ENCODE assay signal across 1 cellular context in the genomic region with DNA sequence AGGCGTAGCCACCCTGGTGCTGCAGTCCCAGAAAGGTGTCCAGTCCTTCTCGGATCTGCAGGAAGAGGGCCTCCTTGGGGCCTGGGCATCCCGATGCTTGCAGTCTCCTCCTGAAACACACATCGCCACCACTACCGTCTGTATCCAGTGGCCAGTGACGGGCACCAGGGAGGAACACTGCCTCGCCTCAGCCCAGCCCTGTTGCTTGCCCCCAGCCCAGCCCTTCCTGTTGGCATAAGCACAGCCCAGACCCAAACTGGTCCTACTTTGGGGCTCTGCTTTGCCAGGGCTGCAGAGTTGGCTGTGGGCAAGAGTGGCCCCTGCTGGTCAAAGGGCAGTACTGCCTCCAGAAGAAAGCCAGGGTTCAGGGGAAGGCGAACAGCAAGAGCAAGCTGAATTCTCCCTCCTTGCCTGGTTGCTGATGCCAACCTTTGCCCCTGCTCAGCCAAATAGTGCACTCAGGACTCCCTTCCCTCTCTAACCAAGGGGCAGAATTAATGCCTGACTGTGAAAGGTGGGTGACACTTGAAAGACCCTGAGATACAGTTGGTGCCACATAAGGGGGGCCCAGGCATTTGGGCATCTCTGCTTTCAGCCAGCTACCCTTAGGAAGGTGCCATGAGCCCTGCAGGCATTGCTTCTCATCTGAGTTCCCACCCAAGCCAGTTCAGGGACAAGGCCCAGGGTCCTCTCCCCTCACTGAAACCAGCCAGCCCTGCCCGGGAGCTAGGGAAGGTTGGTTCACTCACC.
TF ChIP-seq lines count a peak whose summit lies in the region.

No MANE protein-coding gene starts in this region.

TF ChIP-seq in GM12878, 131 proteins besides CTCF, POLR2A, EP300 and RAD21:
- TF ChIP-seq SMARCA5 (IDR thresholded peaks at IDR 0.05): peak; percentile 87; the same call in 1 of the 2 replicates
- peak; percentile 57; the same call in 1 of the 2 replicates for TF ChIP-seq IRF4 (IDR thresholded peaks at IDR 0.05; ENCODE audit: low read depth, low read length)
- TF ChIP-seq TBL1XR1 (IDR thresholded peaks at IDR 0.05; ENCODE audit: low read depth, low read length): peak; percentile 65; the same call in 1 of the 2 replicates
- peak; percentile 50; the same call in 1 of the 2 replicates for TF ChIP-seq CHD2 (IDR thresholded peaks at IDR 0.05; ENCODE audit: borderline replicate concordance, low read depth, low read length)
- 0 out of 2 replicates have a peak, but pooled peaks have one; percentile 19 for TF ChIP-seq BACH1 (IDR thresholded peaks at IDR 0.05; ENCODE audit: borderline replicate concordance)
- TF ChIP-seq MYC (IDR thresholded peaks at IDR 0.05; ENCODE audit: insufficient read depth, insufficient read length, insufficient replicate concordance, low read length, severe bottlenecking): no peak
- TF ChIP-seq DPF2 (IDR thresholded peaks at IDR 0.05): 0 out of 2 replicates have a peak, but pooled peaks have one; percentile 34
- 0 out of 2 replicates have a peak, but pooled peaks have one; percentile 25 for TF ChIP-seq IKZF1 (conservative IDR thresholded peaks at IDR 0.05)
- TF ChIP-seq IRF3 (IDR thresholded peaks at IDR 0.05): no peak
- TF ChIP-seq LARP7 (IDR thresholded peaks at IDR 0.05): peak; percentile 57; the same call in 1 of the 2 replicates
- TF ChIP-seq HDGF (IDR thresholded peaks at IDR 0.05): peak; percentile 71
- TF ChIP-seq SMC3 (IDR thresholded peaks at IDR 0.05; ENCODE audit: borderline replicate concordance, low read length): peak; percentile 99
- TF ChIP-seq ETV6 (conservative IDR thresholded peaks at IDR 0.05 in 1 of 2, IDR thresholded peaks at IDR 0.05 in 1 of 2; ENCODE audit: borderline replicate concordance in 1 of 2, low read depth in 1 of 2): 0 out of 4 replicates have a peak, but pooled peaks of 1 of the 2 experiments have one; percentile 34
- no peak for TF ChIP-seq ZBTB4 (CRISPR knock-in tag; IDR thresholded peaks at IDR 0.05)
- 0 out of 2 replicates have a peak, but pooled peaks have one; percentile 9 for TF ChIP-seq MTA2 (IDR thresholded peaks at IDR 0.05; ENCODE audit: low read depth)
- peak; percentile 20 for TF ChIP-seq SP1 (IDR thresholded peaks at IDR 0.05; ENCODE audit: low read depth, low read length)
- TF ChIP-seq NR2F1 (conservative IDR thresholded peaks at IDR 0.05): no peak
- no peak for TF ChIP-seq TARDBP (IDR thresholded peaks at IDR 0.05; ENCODE audit: borderline replicate concordance)
- TF ChIP-seq, protein P1, sequence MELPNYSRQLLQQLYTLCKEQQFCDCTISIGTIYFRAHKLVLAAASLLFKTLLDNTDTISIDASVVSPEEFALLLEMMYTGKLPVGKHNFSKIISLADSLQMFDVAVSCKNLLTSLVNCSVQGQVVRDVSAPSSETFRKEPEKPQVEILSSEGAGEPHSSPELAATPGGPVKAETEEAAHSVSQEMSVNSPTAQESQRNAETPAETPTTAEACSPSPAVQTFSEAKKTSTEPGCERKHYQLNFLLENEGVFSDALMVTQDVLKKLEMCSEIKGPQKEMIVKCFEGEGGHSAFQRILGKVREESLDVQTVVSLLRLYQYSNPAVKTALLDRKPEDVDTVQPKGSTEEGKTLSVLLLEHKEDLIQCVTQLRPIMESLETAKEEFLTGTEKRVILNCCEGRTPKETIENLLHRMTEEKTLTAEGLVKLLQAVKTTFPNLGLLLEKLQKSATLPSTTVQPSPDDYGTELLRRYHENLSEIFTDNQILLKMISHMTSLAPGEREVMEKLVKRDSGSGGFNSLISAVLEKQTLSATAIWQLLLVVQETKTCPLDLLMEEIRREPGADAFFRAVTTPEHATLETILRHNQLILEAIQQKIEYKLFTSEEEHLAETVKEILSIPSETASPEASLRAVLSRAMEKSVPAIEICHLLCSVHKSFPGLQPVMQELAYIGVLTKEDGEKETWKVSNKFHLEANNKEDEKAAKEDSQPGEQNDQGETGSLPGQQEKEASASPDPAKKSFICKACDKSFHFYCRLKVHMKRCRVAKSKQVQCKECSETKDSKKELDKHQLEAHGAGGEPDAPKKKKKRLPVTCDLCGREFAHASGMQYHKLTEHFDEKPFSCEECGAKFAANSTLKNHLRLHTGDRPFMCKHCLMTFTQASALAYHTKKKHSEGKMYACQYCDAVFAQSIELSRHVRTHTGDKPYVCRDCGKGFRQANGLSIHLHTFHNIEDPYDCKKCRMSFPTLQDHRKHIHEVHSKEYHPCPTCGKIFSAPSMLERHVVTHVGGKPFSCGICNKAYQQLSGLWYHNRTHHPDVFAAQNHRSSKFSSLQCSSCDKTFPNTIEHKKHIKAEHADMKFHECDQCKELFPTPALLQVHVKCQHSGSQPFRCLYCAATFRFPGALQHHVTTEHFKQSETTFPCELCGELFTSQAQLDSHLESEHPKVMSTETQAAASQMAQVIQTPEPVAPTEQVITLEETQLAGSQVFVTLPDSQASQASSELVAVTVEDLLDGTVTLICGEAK (IDR thresholded peaks at IDR 0.05; ENCODE audit: borderline replicate concordance): no peak
- peak; percentile 22 for TF ChIP-seq RELA (IDR thresholded peaks at IDR 0.05; ENCODE audit: borderline replicate concordance, partially characterized antibody)
- TF ChIP-seq NBN (IDR thresholded peaks at IDR 0.05): peak; percentile 50; the same call in 1 of the 2 replicates
- TF ChIP-seq YY1 (IDR thresholded peaks at IDR 0.05; ENCODE audit: low read depth, low read length): peak; percentile 85
- no peak for TF ChIP-seq HDAC6 (IDR thresholded peaks at IDR 0.05; ENCODE audit: unreplicated experiment)
- TF ChIP-seq EZH2 (IDR thresholded peaks at IDR 0.05; ENCODE audit: borderline replicate concordance, control insufficient read depth, low read depth, low read length): no peak
